ENCODE assay signal across 1 cellular context in the genomic region with DNA sequence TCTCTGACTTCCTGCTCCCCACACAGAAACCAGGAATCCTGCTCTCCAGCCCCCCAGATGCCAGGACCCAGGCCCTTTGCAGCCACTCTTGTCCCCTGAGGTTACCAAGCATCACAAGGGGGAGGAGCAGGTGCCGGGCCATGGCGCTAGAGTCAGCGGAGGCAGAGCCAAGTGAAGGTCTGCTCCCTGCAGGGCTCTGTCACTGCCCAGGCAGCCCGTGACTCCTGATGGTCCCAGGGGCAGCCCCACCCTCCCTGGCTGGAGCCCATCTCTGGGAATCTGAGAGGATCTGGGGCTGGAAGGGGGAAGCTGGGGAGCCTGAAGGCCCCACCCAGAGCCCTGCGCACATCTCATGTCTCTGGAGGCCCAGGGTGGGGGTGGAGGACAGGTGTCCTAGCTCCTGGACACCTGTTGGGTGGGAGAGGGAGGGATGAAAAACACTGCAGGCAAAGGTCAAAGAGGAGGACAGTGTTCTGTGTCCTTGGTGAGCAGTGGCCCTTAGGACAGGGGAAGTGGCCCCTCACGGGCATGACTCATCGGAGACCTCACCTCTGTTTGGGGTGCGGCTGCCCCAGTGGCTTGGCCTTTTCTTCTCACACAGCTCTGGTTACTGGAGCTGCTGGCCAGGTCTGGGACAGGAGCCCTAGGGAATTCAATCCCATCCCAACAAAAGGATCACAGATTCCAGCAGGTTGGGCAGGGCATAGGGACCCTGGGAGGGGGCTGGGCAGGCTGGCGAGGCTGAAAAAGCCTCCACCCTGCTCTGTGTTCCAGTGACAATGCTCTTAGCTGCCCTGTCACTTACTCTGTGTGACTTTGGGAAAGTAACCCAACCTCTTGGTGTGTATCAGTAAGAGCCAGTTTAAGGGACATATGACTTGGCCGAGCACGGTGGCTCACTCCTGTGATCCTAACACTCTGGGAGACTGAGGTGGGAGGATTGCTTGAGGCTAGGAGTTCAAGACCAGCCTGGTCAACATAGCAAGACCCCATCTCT.
TF ChIP-seq lines count a peak whose summit lies in the region.

TSS of gene PRSS36 (minus strand) at position 173 of the 997 bp plus-strand sequence. CDS start at position 142, 31 bp downstream.

TF ChIP-seq in GM23338, 12 proteins besides CTCF, POLR2A, EP300 and RAD21 (continued from another document):
- TF ChIP-seq, protein P1, sequence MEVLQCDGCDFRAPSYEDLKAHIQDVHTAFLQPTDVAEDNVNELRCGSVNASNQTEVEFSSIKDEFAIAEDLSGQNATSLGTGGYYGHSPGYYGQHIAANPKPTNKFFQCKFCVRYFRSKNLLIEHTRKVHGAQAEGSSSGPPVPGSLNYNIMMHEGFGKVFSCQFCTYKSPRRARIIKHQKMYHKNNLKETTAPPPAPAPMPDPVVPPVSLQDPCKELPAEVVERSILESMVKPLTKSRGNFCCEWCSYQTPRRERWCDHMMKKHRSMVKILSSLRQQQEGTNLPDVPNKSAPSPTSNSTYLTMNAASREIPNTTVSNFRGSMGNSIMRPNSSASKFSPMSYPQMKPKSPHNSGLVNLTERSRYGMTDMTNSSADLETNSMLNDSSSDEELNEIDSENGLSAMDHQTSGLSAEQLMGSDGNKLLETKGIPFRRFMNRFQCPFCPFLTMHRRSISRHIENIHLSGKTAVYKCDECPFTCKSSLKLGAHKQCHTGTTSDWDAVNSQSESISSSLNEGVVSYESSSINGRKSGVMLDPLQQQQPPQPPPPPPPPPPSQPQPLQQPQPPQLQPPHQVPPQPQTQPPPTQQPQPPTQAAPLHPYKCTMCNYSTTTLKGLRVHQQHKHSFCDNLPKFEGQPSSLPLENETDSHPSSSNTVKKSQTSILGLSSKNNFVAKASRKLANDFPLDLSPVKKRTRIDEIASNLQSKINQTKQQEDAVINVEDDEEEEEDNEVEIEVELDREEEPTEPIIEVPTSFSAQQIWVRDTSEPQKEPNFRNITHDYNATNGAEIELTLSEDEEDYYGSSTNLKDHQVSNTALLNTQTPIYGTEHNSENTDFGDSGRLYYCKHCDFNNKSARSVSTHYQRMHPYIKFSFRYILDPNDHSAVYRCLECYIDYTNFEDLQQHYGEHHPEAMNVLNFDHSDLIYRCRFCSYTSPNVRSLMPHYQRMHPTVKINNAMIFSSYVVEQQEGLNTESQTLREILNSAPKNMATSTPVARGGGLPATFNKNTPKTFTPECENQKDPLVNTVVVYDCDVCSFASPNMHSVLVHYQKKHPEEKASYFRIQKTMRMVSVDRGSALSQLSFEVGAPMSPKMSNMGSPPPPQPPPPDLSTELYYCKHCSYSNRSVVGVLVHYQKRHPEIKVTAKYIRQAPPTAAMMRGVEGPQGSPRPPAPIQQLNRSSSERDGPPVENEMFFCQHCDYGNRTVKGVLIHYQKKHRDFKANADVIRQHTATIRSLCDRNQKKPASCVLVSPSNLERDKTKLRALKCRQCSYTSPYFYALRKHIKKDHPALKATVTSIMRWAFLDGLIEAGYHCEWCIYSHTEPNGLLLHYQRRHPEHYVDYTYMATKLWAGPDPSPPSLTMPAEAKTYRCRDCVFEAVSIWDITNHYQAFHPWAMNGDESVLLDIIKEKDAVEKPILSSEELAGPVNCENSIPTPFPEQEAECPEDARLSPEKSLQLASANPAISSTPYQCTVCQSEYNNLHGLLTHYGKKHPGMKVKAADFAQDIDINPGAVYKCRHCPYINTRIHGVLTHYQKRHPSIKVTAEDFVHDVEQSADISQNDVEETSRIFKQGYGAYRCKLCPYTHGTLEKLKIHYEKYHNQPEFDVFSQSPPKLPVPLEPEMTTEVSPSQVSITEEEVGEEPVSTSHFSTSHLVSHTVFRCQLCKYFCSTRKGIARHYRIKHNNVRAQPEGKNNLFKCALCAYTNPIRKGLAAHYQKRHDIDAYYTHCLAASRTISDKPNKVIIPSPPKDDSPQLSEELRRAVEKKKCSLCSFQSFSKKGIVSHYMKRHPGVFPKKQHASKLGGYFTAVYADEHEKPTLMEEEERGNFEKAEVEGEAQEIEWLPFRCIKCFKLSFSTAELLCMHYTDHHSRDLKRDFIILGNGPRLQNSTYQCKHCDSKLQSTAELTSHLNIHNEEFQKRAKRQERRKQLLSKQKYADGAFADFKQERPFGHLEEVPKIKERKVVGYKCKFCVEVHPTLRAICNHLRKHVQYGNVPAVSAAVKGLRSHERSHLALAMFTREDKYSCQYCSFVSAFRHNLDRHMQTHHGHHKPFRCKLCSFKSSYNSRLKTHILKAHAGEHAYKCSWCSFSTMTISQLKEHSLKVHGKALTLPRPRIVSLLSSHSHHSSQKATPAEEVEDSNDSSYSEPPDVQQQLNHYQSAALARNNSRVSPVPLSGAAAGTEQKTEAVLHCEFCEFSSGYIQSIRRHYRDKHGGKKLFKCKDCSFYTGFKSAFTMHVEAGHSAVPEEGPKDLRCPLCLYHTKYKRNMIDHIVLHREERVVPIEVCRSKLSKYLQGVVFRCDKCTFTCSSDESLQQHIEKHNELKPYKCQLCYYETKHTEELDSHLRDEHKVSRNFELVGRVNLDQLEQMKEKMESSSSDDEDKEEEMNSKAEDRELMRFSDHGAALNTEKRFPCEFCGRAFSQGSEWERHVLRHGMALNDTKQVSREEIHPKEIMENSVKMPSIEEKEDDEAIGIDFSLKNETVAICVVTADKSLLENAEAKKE (CRISPR knock-in tag; IDR thresholded peaks at IDR 0.05): no peak
- no peak for TF ChIP-seq JUNB (IDR thresholded peaks at IDR 0.05; ENCODE audit: unreplicated experiment)
- no peak for TF ChIP-seq ZNF114 (CRISPR knock-in tag; IDR thresholded peaks at IDR 0.05)
- TF ChIP-seq NANOG (IDR thresholded peaks at IDR 0.05; ENCODE audit: borderline replicate concordance): no peak
- no peak for TF ChIP-seq ZNF331 (CRISPR knock-in tag; IDR thresholded peaks at IDR 0.05; ENCODE audit: low read depth)
TF ChIP-seq in GM23338: peak in this region for 0.
